Comparison of ENCODE assay signal across 7 cellular contexts in genomic region chr12:87995581-87996178, GRCh38. TPM values are rescaled to one million over a fixed set of nuclear protein-coding genes. Genes with fewer than 3 reads are reported as not detected.
A peak's percentile ranks its signal among the peaks of the same experiment; 100 is the strongest.
DNase-seq lines count a peak whose midpoint lies in the region; ATAC-seq and TF ChIP-seq lines count a peak whose summit lies in the region.

No MANE protein-coding gene starts in this region.

- peak; percentile 99 for ATAC-seq in HCT116

- no peaks in the 10 kb centered on the region for H3K9me3 Mint-ChIP-seq in activated naive CD8-positive, alpha-beta T cell treated with anti-CD3 and anti-CD28 coated beads for 36 hours

- TF ChIP-seq CTCF in GM12873 (IDR thresholded peaks at IDR 0.05; ENCODE audit: insufficient read depth, low read depth, low read length, missing control alignments) (peak; percentile 69), HCT116 (IDR thresholded peaks at IDR 0.05 in 2 of 3, conservative IDR thresholded peaks at IDR 0.05 in 1 of 3; ENCODE audit: borderline replicate concordance in 1 of 3, insufficient read depth in 1 of 3, low read depth in 2 of 3, low read length in 2 of 3) (peak; percentile 59 to 89 (median 68); a peak in 5 of 6 replicates), Peyer's patch (IDR thresholded peaks at IDR 0.05) (peak in 5 of 6 experiments; percentile 25 to 62 (median 60)), cardiac muscle cell (IDR thresholded peaks at IDR 0.05; ENCODE audit: low read depth, low read length) (peak; percentile 78)

- no TSS peak for BruUV-seq in HCT116 (replicated peaks; lab: Mats Ljungman, UMichigan)

- no peak overlapping the region for H3K27ac Mint-ChIP-seq in activated naive CD8-positive, alpha-beta T cell treated with anti-CD3 and anti-CD28 coated beads for 36 hours

- TF ChIP-seq POLR2A in HCT116 (IDR thresholded peaks at IDR 0.05; ENCODE audit: borderline replicate concordance, extremely low read depth, insufficient read depth, insufficient read length) (no peak), Peyer's patch (IDR thresholded peaks at IDR 0.05) (no peak)

- H2AFZ ChIP-seq in HCT116 (ENCODE audit: low read depth, low read length, poor library complexity, severe bottlenecking): peak overlapping the region; percentile 97

- DNase-seq in HCT116 (ENCODE audit: low read depth, low spot score) (peak; percentile 77), M059J (ENCODE audit: low read depth) (peak; percentile 70), Peyer's patch (peak in 2 of 3 donors; percentile 48 to 65), cardiac muscle cell (ENCODE audit: low read depth in 1 of 2, low spot score in 1 of 2) (peak; percentile 80 to 85), pulmonary artery endothelial cell (ENCODE audit: low read depth, low spot score) (peak; percentile 7)
- DNase-seq in activated naive CD8-positive, alpha-beta T cell treated with anti-CD3 and anti-CD28 coated beads for 36 hours: peak; percentile 18

- no peaks in the 10 kb centered on the region for H3K9me2 ChIP-seq in HCT116 (ENCODE audit: insufficient read depth)

- H3K27me3 Mint-ChIP-seq in activated naive CD8-positive, alpha-beta T cell treated with anti-CD3 and anti-CD28 coated beads for 36 hours: peaks cover 13% of the 10 kb centered on the region

- intact Hi-C loops in HCT116 (cut with micrococcal nuclease): loop anchor here (2.0 to 10.0 kb wide), 3 partner anchors 57 to 721 kb away; no protein-coding TSS in a partner anchor

- H3K36me3 Mint-ChIP-seq in activated naive CD8-positive, alpha-beta T cell treated with anti-CD3 and anti-CD28 coated beads for 36 hours: no peaks in the 10 kb centered on the region

- H3K27me3 ChIP-seq in HCT116 (ENCODE audit: insufficient read depth, low read length): no peaks in the 10 kb centered on the region
- no peaks in the 10 kb centered on the region for H3K27me3 ChIP-seq in Peyer's patch
- no peaks in the 10 kb centered on the region for H3K27me3 ChIP-seq in cardiac muscle cell

- H3K79me2 ChIP-seq in HCT116 (ENCODE audit: insufficient read depth, low read length): no peaks in the 10 kb centered on the region

- H3K36me3 ChIP-seq in HCT116 (ENCODE audit: control insufficient read depth in 1 of 2, insufficient read depth in 2 of 2, low read length in 2 of 2) (no peaks in the 10 kb centered on the region), Peyer's patch (no peaks in the 10 kb centered on the region), cardiac muscle cell (no peaks in the 10 kb centered on the region)

- H3K4me2 ChIP-seq in HCT116 (ENCODE audit: low read length): peak overlapping the region; percentile 53

- H3K9ac ChIP-seq in HCT116 (ENCODE audit: low read length): no peak overlapping the region

- H3K4me1 ChIP-seq in HCT116 (ENCODE audit: control insufficient read depth in 1 of 2, insufficient read depth in 2 of 2, low read length in 2 of 2) (peaks cover 0 to 4% of the 10 kb centered on the region in 2 experiments; a peak in 1 of 4 replicates), Peyer's patch (no peaks in the 10 kb centered on the region), cardiac muscle cell (ENCODE audit: low read depth) (no peaks in the 10 kb centered on the region)

- no peak overlapping the region for H3K4me3 Mint-ChIP-seq in activated naive CD8-positive, alpha-beta T cell treated with anti-CD3 and anti-CD28 coated beads for 36 hours

- TF ChIP-seq RAD21 in HCT116 (IDR thresholded peaks at IDR 0.05; ENCODE audit: low read depth): peak; percentile 90

- no peaks in the 10 kb centered on the region for H4K20me1 ChIP-seq in HCT116 (ENCODE audit: insufficient read depth)

- RAD21 ChIA-PET in HCT116 (lab: Charles Lee; ENCODE audit: low non-redundant PET in 1 of 2, low total read pairs in 2 of 2, uncharacterized antibody in 2 of 2, unreplicated experiment in 2 of 2): no interaction called here

- POLR2A ChIA-PET in HCT116 (lab: Charles Lee): no interaction called here

- H3K4me3 ChIP-seq in HCT116 (replicated peaks in 1 of 2; ENCODE audit: low read depth in 1 of 2, low read length in 2 of 2) (no peak overlapping the region), Peyer's patch (no peak overlapping the region), cardiac muscle cell (no peak overlapping the region)

- H3K9me3 ChIP-seq in HCT116 (ENCODE audit: control insufficient read depth in 1 of 2, insufficient read depth in 1 of 2, low read depth in 1 of 2, low read length in 2 of 2) (no peaks in the 10 kb centered on the region), Peyer's patch (no peaks in the 10 kb centered on the region), cardiac muscle cell (ENCODE audit: low read depth) (no peaks in the 10 kb centered on the region)

- no peak overlapping the region for H3K27ac ChIP-seq in HCT116 (ENCODE audit: low read depth, low read length)
- no peak overlapping the region for H3K27ac ChIP-seq in Peyer's patch
- H3K27ac ChIP-seq in cardiac muscle cell: no peak overlapping the region

- H3K4me1 Mint-ChIP-seq in activated naive CD8-positive, alpha-beta T cell treated with anti-CD3 and anti-CD28 coated beads for 36 hours: no peaks in the 10 kb centered on the region

- CTCF ChIA-PET in HCT116 (lab: Charles Lee): no interaction called here

TF ChIP-seq in HCT116, 20 proteins besides CTCF, POLR2A, EP300 and RAD21:
- TF ChIP-seq, protein P1, sequence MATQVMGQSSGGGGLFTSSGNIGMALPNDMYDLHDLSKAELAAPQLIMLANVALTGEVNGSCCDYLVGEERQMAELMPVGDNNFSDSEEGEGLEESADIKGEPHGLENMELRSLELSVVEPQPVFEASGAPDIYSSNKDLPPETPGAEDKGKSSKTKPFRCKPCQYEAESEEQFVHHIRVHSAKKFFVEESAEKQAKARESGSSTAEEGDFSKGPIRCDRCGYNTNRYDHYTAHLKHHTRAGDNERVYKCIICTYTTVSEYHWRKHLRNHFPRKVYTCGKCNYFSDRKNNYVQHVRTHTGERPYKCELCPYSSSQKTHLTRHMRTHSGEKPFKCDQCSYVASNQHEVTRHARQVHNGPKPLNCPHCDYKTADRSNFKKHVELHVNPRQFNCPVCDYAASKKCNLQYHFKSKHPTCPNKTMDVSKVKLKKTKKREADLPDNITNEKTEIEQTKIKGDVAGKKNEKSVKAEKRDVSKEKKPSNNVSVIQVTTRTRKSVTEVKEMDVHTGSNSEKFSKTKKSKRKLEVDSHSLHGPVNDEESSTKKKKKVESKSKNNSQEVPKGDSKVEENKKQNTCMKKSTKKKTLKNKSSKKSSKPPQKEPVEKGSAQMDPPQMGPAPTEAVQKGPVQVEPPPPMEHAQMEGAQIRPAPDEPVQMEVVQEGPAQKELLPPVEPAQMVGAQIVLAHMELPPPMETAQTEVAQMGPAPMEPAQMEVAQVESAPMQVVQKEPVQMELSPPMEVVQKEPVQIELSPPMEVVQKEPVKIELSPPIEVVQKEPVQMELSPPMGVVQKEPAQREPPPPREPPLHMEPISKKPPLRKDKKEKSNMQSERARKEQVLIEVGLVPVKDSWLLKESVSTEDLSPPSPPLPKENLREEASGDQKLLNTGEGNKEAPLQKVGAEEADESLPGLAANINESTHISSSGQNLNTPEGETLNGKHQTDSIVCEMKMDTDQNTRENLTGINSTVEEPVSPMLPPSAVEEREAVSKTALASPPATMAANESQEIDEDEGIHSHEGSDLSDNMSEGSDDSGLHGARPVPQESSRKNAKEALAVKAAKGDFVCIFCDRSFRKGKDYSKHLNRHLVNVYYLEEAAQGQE (IDR thresholded peaks at IDR 0.05; ENCODE audit: low read depth): no peak
- TF ChIP-seq ZFX (IDR thresholded peaks at IDR 0.05) (no peak), YY1 (IDR thresholded peaks at IDR 0.05; ENCODE audit: extremely low read depth, insufficient replicate concordance, low read depth, low read length) (peak; percentile 20), CBX3 (IDR thresholded peaks at IDR 0.05; ENCODE audit: low read depth) (0 out of 2 replicates have a peak, but pooled peaks have one; percentile 18), CEBPB (IDR thresholded peaks at IDR 0.05; ENCODE audit: low read depth) (peak; percentile 79), SRF (IDR thresholded peaks at IDR 0.05; ENCODE audit: low read depth) (0 out of 2 replicates have a peak, but pooled peaks have one; percentile 56)
TF ChIP-seq in HCT116: peak in this region for 4.

RNA-seq across cellular contexts. Expression of gene C12orf50, which starts 33.5 kb away (rescaled TPM):
- not detected for total RNA-seq in HCT116 (2021; ENCODE audit: unreplicated experiment)
- 0.01 TPM in 1 of 2 replicates, not detected in the other for polyA plus RNA-seq in HCT116 (2012)
- not detected in 2 replicates for total RNA-seq in M059J (2014; rRNA removed; shearing (Covaris generic))
- not detected for total RNA-seq in Peyer's patch
- under 1 TPM in 1 of 2 experiments, not detected in 1; 0.16 TPM for total RNA-seq in activated naive CD8-positive, alpha-beta T cell treated with anti-CD3 and anti-CD28 coated beads for 36 hours
- not detected in 2 replicates for total RNA-seq in cardiac muscle cell
- 0.77 TPM in 1 of 2 replicates, not detected in the other for polyA plus RNA-seq in cardiac muscle cell
- total RNA-seq in pulmonary artery endothelial cell: 0.07 TPM in 1 of 2 replicates, not detected in the other

Comparison
In these comparisons a context has a peak if more than half of its experiments do, and no peak if none do; other contexts are left out.
1. DNase-seq: peak in every context shown above with its lines; median percentile 82 in cardiac muscle cell; 77 in HCT116; 70 in M059J; 56 in Peyer's patch; 18 in activated naive CD8-positive, alpha-beta T cell treated with anti-CD3 and anti-CD28 coated beads for 36 hours; 7 in pulmonary artery endothelial cell.